23 cellular contexts compared by ENCODE assay signal in genomic region chr15:69200773-69201745, GRCh38. TPM values are rescaled to one million over a fixed set of nuclear protein-coding genes. Genes with fewer than 3 reads are reported as not detected.
DNase-seq lines count a peak whose midpoint lies in the region; ATAC-seq and TF ChIP-seq lines count a peak whose summit lies in the region.
"Had no signal": no experiment of that assay in that cellular context is flagged by ENCODE, and none has a peak within 500 bp of the region (broad histone marks: within the 10 kb centered on the region; RNA-seq: fewer than 3 reads in every experiment).

No MANE protein-coding gene starts in this region.

- intact Hi-C loops in thyroid gland (cut with DNase I) = no loop called here

- H3K27ac ChIP-seq in angular gyrus (ENCODE audit: low read depth, low read length) (peak overlapping the region; percentile 37), thyroid gland (peak overlapping the region in 1 of 3 donors; percentile 14)
- H3K27ac ChIP-seq: 22Rv1, gastrocnemius medialis, SK-N-MC had no signal

- 36 to 43% methylated on average over 1 of the region's 1 CpG for WGBS in thyroid gland, 2 donors

- no peak for TF ChIP-seq POLR2A in thyroid gland (IDR thresholded peaks at IDR 0.05)

- DNase-seq in DMS53 (lab: John Stamatoyannopoulos, UW) (peak; percentile 43), DMS53 treated with DMSO at 0.1 percent for 48 hours (lab: John Stamatoyannopoulos, UW; ENCODE audit: unreplicated experiment) (no peak), medulla oblongata (ENCODE audit: extremely low spot score) (peak; percentile 51), thyroid gland (peak; percentile 69), activated gamma-delta T cell treated with Interleukin-2 at 50 U/mL for 16 hours (no peak)
- DNase-seq: activated CD4-positive, alpha-beta T cell treated with anti-CD3 and anti-CD28 coated beads, Interleukin-2, amount 50 U/mL, for 4 hours; activated CD8-positive, alpha-beta memory T cell treated with anti-CD3 and anti-CD28 coated beads, Interleukin-2, amount 50 U/mL, for 48 hours; activated naive CD8-positive, alpha-beta T cell treated with anti-CD3 and anti-CD28 coated beads, Interleukin-2, amount 10 ng/mL, durations not matched to agents 7 days and 5 days; CD4-positive, alpha-beta memory T cell; DMS153; effector memory CD4-positive, alpha-beta T cell; gastrocnemius medialis; GF-D8; naive thymus-derived CD4-positive, alpha-beta T cell; NCI-H446 treated with DMSO at 0.1 percent for 48 hours; right cardiac atrium had no signal

- ATAC-seq in HG02678 (IDR thresholded peaks at IDR 0.05; ENCODE audit: unreplicated experiment) (no peak), GM21515 (IDR thresholded peaks at IDR 0.05; ENCODE audit: unreplicated experiment) (no peak)
- ATAC-seq: esophagus mucosa; gastrocnemius medialis; K562; naive thymus-derived CD4-positive, alpha-beta T cell; right cardiac atrium had no signal

- no peaks in the 10 kb centered on the region for H3K27me3 ChIP-seq in thyroid gland
- H3K27me3 ChIP-seq: gastrocnemius medialis had no signal

- H3K4me1 ChIP-seq in thyroid gland = peaks cover 0 to 10% of the 10 kb centered on the region in 2 donors
- H3K4me1 ChIP-seq: gastrocnemius medialis had no signal

- no peak overlapping the region for H3K4me3 ChIP-seq in thyroid gland (replicated peaks in 1 of 3)
- H3K4me3 ChIP-seq: gastrocnemius medialis, K562, SK-N-MC had no signal

- TF ChIP-seq CTCF in thyroid gland (IDR thresholded peaks at IDR 0.05) = no peak

- no peaks in the 10 kb centered on the region for H3K36me3 ChIP-seq in thyroid gland
- H3K36me3 ChIP-seq: gastrocnemius medialis had no signal

- H3K9me3 ChIP-seq in thyroid gland = no peaks in the 10 kb centered on the region
- H3K9me3 ChIP-seq: gastrocnemius medialis had no signal

RNA-seq across cellular contexts. Expression of gene GLCE, which starts 40.6 kb away (rescaled TPM):
- total RNA-seq in thyroid gland = 10 to 100 TPM in 3 of 4 donors, 1 to 10 TPM in 1; 7.6 to 16.1 (median 11.9) TPM

Comparison
In these comparisons a context has a peak if more than half of its experiments do, and no peak if none do; other contexts are left out.
1. DNase-seq: peak in DMS53 (single experiment), medulla oblongata (single experiment) and thyroid gland (2 of 2); none in DMS53 treated with DMSO at 0.1 percent for 48 hours (single experiment) and activated gamma-delta T cell treated with Interleukin-2 at 50 U/mL for 16 hours (single experiment).